1 cellular context compared by ENCODE assay signal in the genomic region with DNA sequence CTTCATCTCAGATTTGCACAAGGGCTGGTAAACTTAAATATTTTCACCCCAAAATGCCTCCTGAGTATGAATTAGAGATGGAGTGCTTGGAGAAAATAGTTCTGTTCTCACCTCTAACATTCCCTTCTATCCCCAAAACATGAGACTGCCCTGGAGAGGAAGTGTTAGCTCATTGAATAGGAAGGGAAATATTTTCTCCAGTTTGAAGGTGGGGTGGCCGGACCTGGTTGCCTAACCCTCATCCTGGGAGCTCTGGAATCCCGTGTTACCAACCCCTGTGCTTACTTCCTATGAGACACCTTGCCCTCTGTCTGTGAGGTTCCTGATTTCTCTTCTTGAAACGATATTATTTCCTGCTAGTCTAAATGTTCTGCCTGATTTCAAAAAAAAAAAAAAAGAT.
TF ChIP-seq lines count a peak whose summit lies in the region.

No MANE protein-coding gene starts in this region.

TF ChIP-seq in H1, 55 proteins besides CTCF, POLR2A, EP300 and RAD21:
- TF ChIP-seq EZH2 (IDR thresholded peaks at IDR 0.05; ENCODE audit: low read depth, low read length, severe bottlenecking) (no peak), SRF (IDR thresholded peaks at IDR 0.05; ENCODE audit: low read depth, low read length) (no peak), HDAC2 (IDR thresholded peaks at IDR 0.05; ENCODE audit: borderline replicate concordance in 1 of 2, low read depth in 2 of 2, low read length in 2 of 2) (no peak), GTF2F1 (IDR thresholded peaks at IDR 0.05; ENCODE audit: borderline replicate concordance, low read depth, low read length) (no peak), FOSL1 (IDR thresholded peaks at IDR 0.05; ENCODE audit: insufficient read depth, low read depth, low read length) (no peak)
